ENCODE assay signal across 20 cellular contexts in genomic region chr5:99605904-99606303, GRCh38.
"Had no signal": no experiment of that assay in that cellular context is flagged by ENCODE, and none has a peak within 500 bp of the region (broad histone marks: within the 10 kb centered on the region; RNA-seq: fewer than 3 reads in every experiment).

No MANE protein-coding gene starts in this region.

- H3K27ac Mint-ChIP-seq: activated CD4-positive, alpha-beta memory T cell treated with anti-CD3 and anti-CD28 coated beads for 36 hours; activated CD8-positive, alpha-beta memory T cell treated with anti-CD3 and anti-CD28 coated beads, Interleukin-2, amount 10 ng/mL, durations not matched to agents 7 days and 5 days; activated naive CD4-positive, alpha-beta T cell treated with anti-CD3 and anti-CD28 coated beads, Interleukin-2, amount 50 U/mL, for 24 hours; activated T-cell treated with anti-CD3 and anti-CD28 coated beads, Interleukin-2, amount 50 U/mL, for 24 hours; endodermal cell; naive B cell; neural progenitor cell had no signal

- H3K27me3 Mint-ChIP-seq: activated CD4-positive, alpha-beta memory T cell treated with anti-CD3 and anti-CD28 coated beads for 36 hours; activated CD8-positive, alpha-beta memory T cell treated with anti-CD3 and anti-CD28 coated beads, Interleukin-2, amount 10 ng/mL, durations not matched to agents 7 days and 5 days; activated naive CD4-positive, alpha-beta T cell treated with anti-CD3 and anti-CD28 coated beads, Interleukin-2, amount 50 U/mL, for 24 hours; activated T-cell treated with anti-CD3 and anti-CD28 coated beads, Interleukin-2, amount 50 U/mL, for 24 hours; naive B cell had no signal

- DNase-seq: activated CD4-positive, alpha-beta memory T cell treated with anti-CD3 and anti-CD28 coated beads for 36 hours; activated CD8-positive, alpha-beta memory T cell treated with anti-CD3 and anti-CD28 coated beads, Interleukin-2, amount 10 ng/mL, durations not matched to agents 7 days and 5 days; activated effector memory CD4-positive, alpha-beta T cell treated with anti-CD3 and anti-CD28 coated beads, Interleukin-2, amount 50 U/mL, for 16 hours; activated T-cell treated with anti-CD3 and anti-CD28 coated beads, Interleukin-2, amount 50 U/mL, for 24 hours; dorsolateral prefrontal cortex; endodermal cell; gastrocnemius medialis; heart right ventricle; naive B cell; pancreas; sigmoid colon; stimulated activated CD4-positive, alpha-beta T cell treated with anti-CD3 and anti-CD28 coated beads, Interleukin-12 subunit alpha, Interleukin-12 subunit beta, amount 100 ng/mL, for 4 hours; stimulated activated CD4-positive, alpha-beta T cell treated with anti-CD3 and anti-CD28 coated beads, Interleukin-2, amount 100 ng/mL, for 24 hours; stomach; T-helper 9 cell; testis; upper lobe of right lung had no signal

- H3K4me1 Mint-ChIP-seq: activated CD8-positive, alpha-beta memory T cell treated with anti-CD3 and anti-CD28 coated beads, Interleukin-2, amount 10 ng/mL, durations not matched to agents 7 days and 5 days; activated naive CD4-positive, alpha-beta T cell treated with anti-CD3 and anti-CD28 coated beads, Interleukin-2, amount 50 U/mL, for 24 hours; endodermal cell; naive B cell; neural progenitor cell had no signal

- H3K36me3 Mint-ChIP-seq: activated CD4-positive, alpha-beta memory T cell treated with anti-CD3 and anti-CD28 coated beads for 36 hours; activated CD8-positive, alpha-beta memory T cell treated with anti-CD3 and anti-CD28 coated beads, Interleukin-2, amount 10 ng/mL, durations not matched to agents 7 days and 5 days; activated naive CD4-positive, alpha-beta T cell treated with anti-CD3 and anti-CD28 coated beads, Interleukin-2, amount 50 U/mL, for 24 hours; naive B cell; neural progenitor cell had no signal

- H3K9me3 Mint-ChIP-seq: activated CD4-positive, alpha-beta memory T cell treated with anti-CD3 and anti-CD28 coated beads for 36 hours; activated naive CD4-positive, alpha-beta T cell treated with anti-CD3 and anti-CD28 coated beads, Interleukin-2, amount 50 U/mL, for 24 hours; endodermal cell; naive B cell; neural progenitor cell had no signal

- H3K4me3 Mint-ChIP-seq: activated CD4-positive, alpha-beta memory T cell treated with anti-CD3 and anti-CD28 coated beads for 36 hours; activated CD8-positive, alpha-beta memory T cell treated with anti-CD3 and anti-CD28 coated beads, Interleukin-2, amount 10 ng/mL, durations not matched to agents 7 days and 5 days; activated naive CD4-positive, alpha-beta T cell treated with anti-CD3 and anti-CD28 coated beads, Interleukin-2, amount 50 U/mL, for 24 hours; activated T-cell treated with anti-CD3 and anti-CD28 coated beads, Interleukin-2, amount 50 U/mL, for 24 hours; endodermal cell; naive B cell; neural progenitor cell had no signal

- ATAC-seq: activated CD8-positive, alpha-beta memory T cell treated with anti-CD3 and anti-CD28 coated beads, Interleukin-2, amount 10 ng/mL, durations not matched to agents 7 days and 5 days; gastrocnemius medialis; heart right ventricle; left lobe of liver; pancreas; upper lobe of right lung had no signal
